ENCODE assay signal across 16 cellular contexts in the genomic region with DNA sequence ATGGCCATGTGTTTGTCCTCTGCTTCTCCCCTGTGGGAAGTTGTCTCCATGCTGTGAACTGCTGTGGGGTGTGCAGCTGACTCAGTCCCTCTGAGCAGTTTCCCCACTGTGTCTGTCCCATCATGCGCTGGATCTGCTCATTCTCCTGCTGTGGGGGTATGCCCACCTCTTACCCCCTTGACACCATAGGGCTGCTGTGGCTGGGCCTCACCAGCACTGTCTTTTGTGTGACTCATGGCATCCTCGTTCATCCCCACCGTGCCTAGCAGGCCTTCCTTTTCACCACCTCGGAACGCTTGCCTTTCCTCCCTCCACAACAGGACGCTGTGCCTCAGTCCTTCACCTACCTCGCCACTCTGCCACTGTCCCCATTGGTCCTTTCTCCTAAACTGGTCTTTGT. TPM values are rescaled to one million over a fixed set of nuclear protein-coding genes. Genes with fewer than 3 reads are reported as not detected.
DNase-seq lines count a peak whose midpoint lies in the region; ATAC-seq, FAIRE-seq and TF ChIP-seq lines count a peak whose summit lies in the region.
"Had no signal": no experiment of that assay in that cellular context is flagged by ENCODE, and none has a peak within 500 bp of the region (broad histone marks: within the 10 kb centered on the region; RNA-seq: fewer than 3 reads in every experiment).

No MANE protein-coding gene starts in this region.

- POLR2A ChIA-PET in PC-3 (lab: Charles Lee; ENCODE audit: unreplicated experiment) = no interaction called here

- H3K27me3 ChIP-seq in DND-41 (ENCODE audit: insufficient read depth, low read length, poor library complexity) (no peaks in the 10 kb centered on the region), BE2C (no peaks in the 10 kb centered on the region; the same call in 1 of the 2 replicates), PC-3 (ENCODE audit: low read length) (peaks cover 4% of the 10 kb centered on the region)
- H3K27me3 ChIP-seq: ovary had no signal

- H3K36me3 Mint-ChIP-seq in IgD-negative memory B cell (peaks cover 1% of the 10 kb centered on the region), natural killer cell (no peaks in the 10 kb centered on the region)
- H3K36me3 Mint-ChIP-seq in activated naive CD8-positive, alpha-beta T cell treated with anti-CD3 and anti-CD28 coated beads, Interleukin-2, amount 50 U/mL, for 24 hours (ENCODE audit: low read depth) = peaks cover 5% of the 10 kb centered on the region

- H3K9me3 Mint-ChIP-seq in IgD-negative memory B cell = no peaks in the 10 kb centered on the region
- H3K9me3 Mint-ChIP-seq in activated naive CD8-positive, alpha-beta T cell treated with anti-CD3 and anti-CD28 coated beads, Interleukin-2, amount 50 U/mL, for 24 hours = no peaks in the 10 kb centered on the region
- no peaks in the 10 kb centered on the region for H3K9me3 Mint-ChIP-seq in natural killer cell
- H3K9me3 Mint-ChIP-seq: mesothelial cell of epicardium had no signal

- H3K27ac Mint-ChIP-seq in IgD-negative memory B cell (peak overlapping the region in 2 of 3 donors; percentile 53 to 58), natural killer cell (peak overlapping the region; percentile 90 to 97)
- peak overlapping the region; percentile 91 for H3K27ac Mint-ChIP-seq in activated naive CD8-positive, alpha-beta T cell treated with anti-CD3 and anti-CD28 coated beads, Interleukin-2, amount 50 U/mL, for 24 hours
- H3K27ac Mint-ChIP-seq: mesothelial cell of epicardium had no signal

- FAIRE-seq in RCC 7860 (lab: Jason Lieb, UNC) = no peak
- FAIRE-seq: colon had no signal

- H3K27me3 Mint-ChIP-seq in IgD-negative memory B cell (peaks cover 1% of the 10 kb centered on the region), natural killer cell (ENCODE audit: low read depth in 2 of 2) (no peaks in the 10 kb centered on the region)
- no peaks in the 10 kb centered on the region for H3K27me3 Mint-ChIP-seq in activated naive CD8-positive, alpha-beta T cell treated with anti-CD3 and anti-CD28 coated beads, Interleukin-2, amount 50 U/mL, for 24 hours

- peaks cover 26% of the 10 kb centered on the region for H3K4me1 ChIP-seq in DND-41 (ENCODE audit: insufficient read depth, low read length)
- H3K4me1 ChIP-seq in BE2C = no peaks in the 10 kb centered on the region
- peaks cover 4% of the 10 kb centered on the region for H3K4me1 ChIP-seq in PC-3 (ENCODE audit: insufficient read depth, low read length)

- no peak overlapping the region for H3K4me2 ChIP-seq in DND-41 (ENCODE audit: insufficient read depth, low read length)
- H3K4me2 ChIP-seq in PC-3 (ENCODE audit: low read length) = no peak overlapping the region

- no peaks in the 10 kb centered on the region for H3K9me3 ChIP-seq in DND-41 (ENCODE audit: insufficient read depth, low read length, severe bottlenecking)
- no peaks in the 10 kb centered on the region for H3K9me3 ChIP-seq in BE2C
- no peaks in the 10 kb centered on the region for H3K9me3 ChIP-seq in PC-3 (ENCODE audit: low read length)
- H3K9me3 ChIP-seq: ovary had no signal

- H2AFZ ChIP-seq in DND-41 (ENCODE audit: low read depth, low read length) (no peak overlapping the region), PC-3 (ENCODE audit: low read length) (no peak overlapping the region)

- DNase-seq in DND-41 (no peak), natural killer cell (no peak), BE2C (no peak), PC-3 (no peak), RCC 7860 (ENCODE audit: low spot score) (no peak), left colon (no peak)
- DNase-seq in activated naive CD8-positive, alpha-beta T cell treated with anti-CD3 and anti-CD28 coated beads, Interleukin-2, amount 50 U/mL, for 24 hours = peak; percentile 22
- DNase-seq: glutamatergic neuron, KG1, ovary had no signal

- H3K4me1 Mint-ChIP-seq in IgD-negative memory B cell (peaks cover 37 to 44% (median 40%) of the 10 kb centered on the region in 3 donors), natural killer cell (peaks cover 48 to 51% of the 10 kb centered on the region in 2 donors)
- peaks cover 54% of the 10 kb centered on the region for H3K4me1 Mint-ChIP-seq in activated naive CD8-positive, alpha-beta T cell treated with anti-CD3 and anti-CD28 coated beads, Interleukin-2, amount 50 U/mL, for 24 hours

- H3K79me2 ChIP-seq in DND-41 (ENCODE audit: insufficient read depth, low read length) (no peaks in the 10 kb centered on the region), PC-3 (ENCODE audit: low read length) (no peaks in the 10 kb centered on the region)

- H3K9me2 ChIP-seq in PC-3 (replicated peaks; ENCODE audit: low read length) = no peaks in the 10 kb centered on the region

- TF ChIP-seq CTCF in DND-41 (IDR thresholded peaks at IDR 0.05; ENCODE audit: borderline replicate concordance, extremely low read depth, low read length, poor library complexity, severe bottlenecking) = no peak
- no peak for TF ChIP-seq CTCF in natural killer cell (IDR thresholded peaks at IDR 0.05)
- TF ChIP-seq CTCF in BE2C (IDR thresholded peaks at IDR 0.05; ENCODE audit: low read depth, low read length) = no peak
- TF ChIP-seq CTCF in PC-3 (conservative IDR thresholded peaks at IDR 0.05; ENCODE audit: low read depth, low read length) = no peak

- H3K36me3 ChIP-seq in DND-41 (ENCODE audit: insufficient read depth, low read length) (peaks cover 17% of the 10 kb centered on the region), BE2C (no peaks in the 10 kb centered on the region), PC-3 (ENCODE audit: low read depth, low read length) (no peaks in the 10 kb centered on the region)
- H3K36me3 ChIP-seq: ovary had no signal

- no TSS peak for BruUV-seq in PC-3 (replicated peaks; lab: Mats Ljungman, UMichigan)

- CTCF ChIA-PET in PC-3 (lab: Charles Lee) = no interaction called here

- H3K4me3 ChIP-seq in DND-41 (ENCODE audit: low read depth in 1 of 2, low read length in 2 of 2) (no peak overlapping the region), BE2C (ENCODE audit: low read depth, low read length) (no peak overlapping the region), PC-3 (ENCODE audit: low read length) (no peak overlapping the region)
- H3K4me3 ChIP-seq: ovary, skin epidermis had no signal

- H4K20me1 ChIP-seq in DND-41 (ENCODE audit: insufficient read depth, low read length) (no peaks in the 10 kb centered on the region), PC-3 (ENCODE audit: low read length) (no peaks in the 10 kb centered on the region)

- H3F3A ChIP-seq in PC-3 (ENCODE audit: low read length, unreplicated experiment) = no peaks in the 10 kb centered on the region

- intact Hi-C loops in natural killer cell (cut with micrococcal nuclease) = loop anchor here (1.0 to 5.0 kb wide), 4 partner anchors 60 to 180 kb away; no protein-coding TSS in a partner anchor
- intact Hi-C loops in PC-3 (cut with micrococcal nuclease) = loop anchor here (1.0 kb wide), 1 partner anchor 180 kb away; no protein-coding TSS in a partner anchor
- intact Hi-C loops in left colon (cut with DNase I, micrococcal nuclease) = loop anchor here (5.0 kb wide), 1 partner anchor 180 kb away; no protein-coding TSS in a partner anchor

- H3K4me3 Mint-ChIP-seq in IgD-negative memory B cell = no peak overlapping the region
- peak overlapping the region; percentile 28 for H3K4me3 Mint-ChIP-seq in activated naive CD8-positive, alpha-beta T cell treated with anti-CD3 and anti-CD28 coated beads, Interleukin-2, amount 50 U/mL, for 24 hours
- no peak overlapping the region for H3K4me3 Mint-ChIP-seq in natural killer cell
- H3K4me3 Mint-ChIP-seq: mesothelial cell of epicardium had no signal

- no peak for ATAC-seq in DND-41 (ENCODE audit: insufficient read depth, low read depth)
- peak; percentile 58 for ATAC-seq in activated naive CD8-positive, alpha-beta T cell treated with anti-CD3 and anti-CD28 coated beads, Interleukin-2, amount 50 U/mL, for 24 hours
- ATAC-seq in natural killer cell = no peak
- no peak for ATAC-seq in PC-3
- ATAC-seq in left colon = no peak
- ATAC-seq: Right ventricle myocardium inferior had no signal

- H3K27ac ChIP-seq in DND-41 (ENCODE audit: low read length) (peak overlapping the region; percentile 17; the same call in 1 of the 2 replicates), PC-3 (ENCODE audit: low read length) (no peak overlapping the region)
- H3K27ac ChIP-seq: HL-60, ovary had no signal

- H3K9ac ChIP-seq in DND-41 (ENCODE audit: low read depth, low read length) (no peak overlapping the region), PC-3 (ENCODE audit: low read length) (no peak overlapping the region)

RNA-seq across cellular contexts. Expression of a gene that starts 27.3 kb away (rescaled TPM):
- polyA plus RNA-seq in IgD-negative memory B cell = not detected
- under 1 TPM in 1 of 3 donors, not detected in 2; 0.08 TPM for total RNA-seq in natural killer cell
- polyA plus RNA-seq in BE2C (2012; ENCODE audit: insufficient read depth, insufficient read length, low read depth) = 15.4 TPM
- 0.06 and 0.44 TPM in 2 replicates for total RNA-seq in PC-3 (2014; rRNA removed)
- 1 to 10 TPM; 5.8 to 6.3 TPM for total RNA-seq in left colon
